ENCODE assay signal across 2 cellular contexts in the genomic region with DNA sequence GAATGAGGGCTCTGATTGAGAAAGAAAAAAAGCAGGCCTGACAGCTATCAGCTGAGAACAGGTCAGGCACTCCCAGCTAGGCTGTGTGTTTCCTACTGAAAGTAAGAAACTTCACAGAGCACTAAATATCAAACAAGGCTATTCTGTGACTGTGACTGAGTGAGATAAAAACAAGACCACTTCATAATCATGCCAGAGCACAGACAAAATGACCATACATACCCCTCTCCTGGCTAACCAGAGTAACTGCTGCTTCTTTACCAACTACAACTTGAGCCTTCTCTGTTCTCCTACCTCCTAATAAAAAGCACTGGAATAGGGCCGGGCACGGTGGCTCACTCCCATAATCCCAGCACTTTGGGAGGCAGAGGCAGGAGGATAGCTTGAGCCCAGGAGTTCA.
TF ChIP-seq lines count a peak whose summit lies in the region.

No MANE protein-coding gene starts in this region.

TF ChIP-seq in Ishikawa, 13 proteins besides CTCF, POLR2A, EP300 and RAD21:
- no peak for TF ChIP-seq MAX (IDR thresholded peaks at IDR 0.05)
- no peak for TF ChIP-seq REST (IDR thresholded peaks at IDR 0.05; ENCODE audit: low read depth)
- TF ChIP-seq NFIC (IDR thresholded peaks at IDR 0.05), result no peak
- TF ChIP-seq, protein P1, sequence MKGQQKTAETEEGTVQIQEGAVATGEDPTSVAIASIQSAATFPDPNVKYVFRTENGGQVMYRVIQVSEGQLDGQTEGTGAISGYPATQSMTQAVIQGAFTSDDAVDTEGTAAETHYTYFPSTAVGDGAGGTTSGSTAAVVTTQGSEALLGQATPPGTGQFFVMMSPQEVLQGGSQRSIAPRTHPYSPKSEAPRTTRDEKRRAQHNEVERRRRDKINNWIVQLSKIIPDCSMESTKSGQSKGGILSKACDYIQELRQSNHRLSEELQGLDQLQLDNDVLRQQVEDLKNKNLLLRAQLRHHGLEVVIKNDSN (IDR thresholded peaks at IDR 0.05), result no peak
- TF ChIP-seq YY1 (IDR thresholded peaks at IDR 0.05; ENCODE audit: low read depth), result no peak
- no peak for TF ChIP-seq ZBTB7A (IDR thresholded peaks at IDR 0.05; ENCODE audit: low read depth)
- TF ChIP-seq EGR1 (IDR thresholded peaks at IDR 0.05), result no peak
- no peak for TF ChIP-seq TAF1 (IDR thresholded peaks at IDR 0.05; ENCODE audit: low read depth)
- no peak for TF ChIP-seq TEAD4 (IDR thresholded peaks at IDR 0.05)
- no peak for TF ChIP-seq CEBPB (IDR thresholded peaks at IDR 0.05)
- no peak for TF ChIP-seq CREB1 (IDR thresholded peaks at IDR 0.05; ENCODE audit: low read depth)
- no peak for TF ChIP-seq TCF12 (IDR thresholded peaks at IDR 0.05; ENCODE audit: low read depth)
- no peak for TF ChIP-seq FOXM1 (IDR thresholded peaks at IDR 0.05; ENCODE audit: borderline replicate concordance, low read depth)
TF ChIP-seq in Ishikawa: peak in this region for 0.

TF ChIP-seq in K562, 482 proteins besides CTCF, POLR2A, EP300 and RAD21 (continues in another document):
- TF ChIP-seq CCNT2 (IDR thresholded peaks at IDR 0.05; ENCODE audit: borderline replicate concordance, extremely low read depth, insufficient read length, low read depth, low read length) (no peak), TFAM (CRISPR knock-in tag; conservative IDR thresholded peaks at IDR 0.05) (no peak), ZNF217 (CRISPR knock-in tag; IDR thresholded peaks at IDR 0.05) (no peak), BDP1 (IDR thresholded peaks at IDR 0.05; ENCODE audit: insufficient read depth, insufficient read length) (no peak), BACH1 (tag; IDR thresholded peaks at IDR 0.05) (no peak), ZNF431 (CRISPR knock-in tag; IDR thresholded peaks at IDR 0.05) (no peak), KDM1A (IDR thresholded peaks at IDR 0.05) (peak; percentile 59 to 69; a peak in 3 of 4 replicates), ATF3 (IDR thresholded peaks at IDR 0.05) (no peak), ATF3 (CRISPR knock-in tag; conservative IDR thresholded peaks at IDR 0.05) (peak; percentile 66; the same call in 1 of the 2 replicates), CC2D1A (IDR thresholded peaks at IDR 0.05) (peak; percentile 34; the same call in 1 of the 2 replicates), FIP1L1 (IDR thresholded peaks at IDR 0.05; ENCODE audit: low read depth, low read length, poor library complexity, severe bottlenecking) (no peak), NCOA6 (IDR thresholded peaks at IDR 0.05) (no peak), FOXM1 (IDR thresholded peaks at IDR 0.05; ENCODE audit: low read depth) (peak; percentile 39; the same call in 1 of the 2 replicates), FOXM1 (CRISPR knock-in tag; IDR thresholded peaks at IDR 0.05; ENCODE audit: low read depth) (no peak), LCOR (CRISPR knock-in tag; IDR thresholded peaks at IDR 0.05) (0 out of 2 replicates have a peak, but pooled peaks have one; percentile 21), HDAC2 (IDR thresholded peaks at IDR 0.05) (peak; percentile 31; the same call in 1 of the 2 replicates), TEAD2 (tag; IDR thresholded peaks at IDR 0.05) (no peak), HDAC8 (tag; IDR thresholded peaks at IDR 0.05) (0 out of 2 replicates have a peak, but pooled peaks have one; percentile 9), CTBP1 (IDR thresholded peaks at IDR 0.05; ENCODE audit: borderline replicate concordance) (no peak), ATF2 (CRISPR knock-in tag; IDR thresholded peaks at IDR 0.05) (no peak), FOXJ2 (tag; IDR thresholded peaks at IDR 0.05) (no peak), GATA2 (CRISPR knock-in tag; IDR thresholded peaks at IDR 0.05) (0 out of 2 replicates have a peak, but pooled peaks have one; percentile 11), DPF2 (IDR thresholded peaks at IDR 0.05) (peak; percentile 72), SMARCA4 (IDR thresholded peaks at IDR 0.05) (peak; percentile 55; the same call in 1 of the 2 replicates), NELFE (IDR thresholded peaks at IDR 0.05; ENCODE audit: insufficient read depth, insufficient read length) (no peak), BRD9 (IDR thresholded peaks at IDR 0.05; ENCODE audit: low read depth, partially characterized antibody) (peak; percentile 83), MAZ (CRISPR knock-in tag; conservative IDR thresholded peaks at IDR 0.05 in 1 of 2, IDR thresholded peaks at IDR 0.05 in 1 of 2) (peak in 1 of 2 experiments; percentile 55; a peak in 1 of 4 replicates), PCBP2 (IDR thresholded peaks at IDR 0.05; ENCODE audit: low read depth, low read length, poor library complexity, severe bottlenecking) (no peak), MEIS2 (IDR thresholded peaks at IDR 0.05; ENCODE audit: partially characterized antibody) (peak; percentile 58), RB1 (IDR thresholded peaks at IDR 0.05; ENCODE audit: low read depth) (no peak), CHCHD3 (CRISPR knock-in tag; IDR thresholded peaks at IDR 0.05) (no peak), ZKSCAN3 (CRISPR knock-in tag; IDR thresholded peaks at IDR 0.05) (no peak), FOS (IDR thresholded peaks at IDR 0.05; ENCODE audit: extremely low read depth, insufficient read length) (no peak), TEAD4 (IDR thresholded peaks at IDR 0.05; ENCODE audit: low read length) (peak; percentile 42), TEAD4 (CRISPR knock-in tag; IDR thresholded peaks at IDR 0.05; ENCODE audit: borderline replicate concordance) (no peak), TBP (optimal IDR thresholded peaks at IDR 0.05; ENCODE audit: low read depth, low read length) (peak; percentile 19), BHLHE40 (IDR thresholded peaks at IDR 0.05; ENCODE audit: low read length) (0 out of 2 replicates have a peak, but pooled peaks have one; percentile 29)
- TF ChIP-seq, protein P2, sequence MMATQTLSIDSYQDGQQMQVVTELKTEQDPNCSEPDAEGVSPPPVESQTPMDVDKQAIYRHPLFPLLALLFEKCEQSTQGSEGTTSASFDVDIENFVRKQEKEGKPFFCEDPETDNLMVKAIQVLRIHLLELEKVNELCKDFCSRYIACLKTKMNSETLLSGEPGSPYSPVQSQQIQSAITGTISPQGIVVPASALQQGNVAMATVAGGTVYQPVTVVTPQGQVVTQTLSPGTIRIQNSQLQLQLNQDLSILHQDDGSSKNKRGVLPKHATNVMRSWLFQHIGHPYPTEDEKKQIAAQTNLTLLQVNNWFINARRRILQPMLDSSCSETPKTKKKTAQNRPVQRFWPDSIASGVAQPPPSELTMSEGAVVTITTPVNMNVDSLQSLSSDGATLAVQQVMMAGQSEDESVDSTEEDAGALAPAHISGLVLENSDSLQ (IDR thresholded peaks at IDR 0.05), result 0 out of 2 replicates have a peak, but pooled peaks have one; percentile 15
- TF ChIP-seq, protein P3, sequence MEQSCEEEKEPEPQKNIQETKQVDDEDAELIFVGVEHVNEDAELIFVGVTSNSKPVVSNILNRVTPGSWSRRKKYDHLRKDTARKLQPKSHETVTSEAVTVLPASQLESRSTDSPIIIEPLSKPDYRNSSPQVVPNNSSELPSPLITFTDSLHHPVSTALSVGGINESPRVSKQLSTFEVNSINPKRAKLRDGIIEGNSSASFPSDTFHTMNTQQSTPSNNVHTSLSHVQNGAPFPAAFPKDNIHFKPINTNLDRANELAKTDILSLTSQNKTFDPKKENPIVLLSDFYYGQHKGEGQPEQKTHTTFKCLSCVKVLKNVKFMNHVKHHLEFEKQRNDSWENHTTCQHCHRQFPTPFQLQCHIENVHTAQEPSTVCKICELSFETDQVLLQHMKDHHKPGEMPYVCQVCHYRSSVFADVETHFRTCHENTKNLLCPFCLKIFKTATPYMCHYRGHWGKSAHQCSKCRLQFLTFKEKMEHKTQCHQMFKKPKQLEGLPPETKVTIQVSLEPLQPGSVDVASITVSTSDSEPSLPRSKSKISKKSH (CRISPR knock-in tag; IDR thresholded peaks at IDR 0.05), result no peak
- TF ChIP-seq, protein P4, sequence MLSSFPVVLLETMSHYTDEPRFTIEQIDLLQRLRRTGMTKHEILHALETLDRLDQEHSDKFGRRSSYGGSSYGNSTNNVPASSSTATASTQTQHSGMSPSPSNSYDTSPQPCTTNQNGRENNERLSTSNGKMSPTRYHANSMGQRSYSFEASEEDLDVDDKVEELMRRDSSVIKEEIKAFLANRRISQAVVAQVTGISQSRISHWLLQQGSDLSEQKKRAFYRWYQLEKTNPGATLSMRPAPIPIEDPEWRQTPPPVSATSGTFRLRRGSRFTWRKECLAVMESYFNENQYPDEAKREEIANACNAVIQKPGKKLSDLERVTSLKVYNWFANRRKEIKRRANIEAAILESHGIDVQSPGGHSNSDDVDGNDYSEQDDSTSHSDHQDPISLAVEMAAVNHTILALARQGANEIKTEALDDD (IDR thresholded peaks at IDR 0.05), result peak; percentile 73; the same call in 1 of the 2 replicates
- TF ChIP-seq, protein P5, sequence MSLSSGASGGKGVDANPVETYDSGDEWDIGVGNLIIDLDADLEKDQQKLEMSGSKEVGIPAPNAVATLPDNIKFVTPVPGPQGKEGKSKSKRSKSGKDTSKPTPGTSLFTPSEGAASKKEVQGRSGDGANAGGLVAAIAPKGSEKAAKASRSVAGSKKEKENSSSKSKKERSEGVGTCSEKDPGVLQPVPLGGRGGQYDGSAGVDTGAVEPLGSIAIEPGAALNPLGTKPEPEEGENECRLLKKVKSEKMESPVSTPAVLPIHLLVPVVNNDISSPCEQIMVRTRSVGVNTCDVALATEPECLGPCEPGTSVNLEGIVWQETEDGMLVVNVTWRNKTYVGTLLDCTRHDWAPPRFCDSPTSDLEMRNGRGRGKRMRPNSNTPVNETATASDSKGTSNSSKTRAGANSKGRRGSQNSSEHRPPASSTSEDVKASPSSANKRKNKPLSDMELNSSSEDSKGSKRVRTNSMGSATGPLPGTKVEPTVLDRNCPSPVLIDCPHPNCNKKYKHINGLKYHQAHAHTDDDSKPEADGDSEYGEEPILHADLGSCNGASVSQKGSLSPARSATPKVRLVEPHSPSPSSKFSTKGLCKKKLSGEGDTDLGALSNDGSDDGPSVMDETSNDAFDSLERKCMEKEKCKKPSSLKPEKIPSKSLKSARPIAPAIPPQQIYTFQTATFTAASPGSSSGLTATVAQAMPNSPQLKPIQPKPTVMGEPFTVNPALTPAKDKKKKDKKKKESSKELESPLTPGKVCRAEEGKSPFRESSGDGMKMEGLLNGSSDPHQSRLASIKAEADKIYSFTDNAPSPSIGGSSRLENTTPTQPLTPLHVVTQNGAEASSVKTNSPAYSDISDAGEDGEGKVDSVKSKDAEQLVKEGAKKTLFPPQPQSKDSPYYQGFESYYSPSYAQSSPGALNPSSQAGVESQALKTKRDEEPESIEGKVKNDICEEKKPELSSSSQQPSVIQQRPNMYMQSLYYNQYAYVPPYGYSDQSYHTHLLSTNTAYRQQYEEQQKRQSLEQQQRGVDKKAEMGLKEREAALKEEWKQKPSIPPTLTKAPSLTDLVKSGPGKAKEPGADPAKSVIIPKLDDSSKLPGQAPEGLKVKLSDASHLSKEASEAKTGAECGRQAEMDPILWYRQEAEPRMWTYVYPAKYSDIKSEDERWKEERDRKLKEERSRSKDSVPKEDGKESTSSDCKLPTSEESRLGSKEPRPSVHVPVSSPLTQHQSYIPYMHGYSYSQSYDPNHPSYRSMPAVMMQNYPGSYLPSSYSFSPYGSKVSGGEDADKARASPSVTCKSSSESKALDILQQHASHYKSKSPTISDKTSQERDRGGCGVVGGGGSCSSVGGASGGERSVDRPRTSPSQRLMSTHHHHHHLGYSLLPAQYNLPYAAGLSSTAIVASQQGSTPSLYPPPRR (CRISPR knock-in tag; IDR thresholded peaks at IDR 0.05; ENCODE audit: borderline replicate concordance), result no peak
- TF ChIP-seq, protein P6, sequence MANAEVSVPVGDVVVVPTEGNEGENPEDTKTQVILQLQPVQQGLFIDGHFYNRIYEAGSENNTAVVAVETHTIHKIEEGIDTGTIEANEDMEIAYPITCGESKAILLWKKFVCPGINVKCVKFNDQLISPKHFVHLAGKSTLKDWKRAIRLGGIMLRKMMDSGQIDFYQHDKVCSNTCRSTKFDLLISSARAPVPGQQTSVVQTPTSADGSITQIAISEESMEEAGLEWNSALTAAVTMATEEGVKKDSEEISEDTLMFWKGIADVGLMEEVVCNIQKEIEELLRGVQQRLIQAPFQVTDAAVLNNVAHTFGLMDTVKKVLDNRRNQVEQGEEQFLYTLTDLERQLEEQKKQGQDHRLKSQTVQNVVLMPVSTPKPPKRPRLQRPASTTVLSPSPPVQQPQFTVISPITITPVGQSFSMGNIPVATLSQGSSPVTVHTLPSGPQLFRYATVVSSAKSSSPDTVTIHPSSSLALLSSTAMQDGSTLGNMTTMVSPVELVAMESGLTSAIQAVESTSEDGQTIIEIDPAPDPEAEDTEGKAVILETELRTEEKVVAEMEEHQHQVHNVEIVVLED (CRISPR knock-in tag; IDR thresholded peaks at IDR 0.05), result no peak
- TF ChIP-seq, protein P7, sequence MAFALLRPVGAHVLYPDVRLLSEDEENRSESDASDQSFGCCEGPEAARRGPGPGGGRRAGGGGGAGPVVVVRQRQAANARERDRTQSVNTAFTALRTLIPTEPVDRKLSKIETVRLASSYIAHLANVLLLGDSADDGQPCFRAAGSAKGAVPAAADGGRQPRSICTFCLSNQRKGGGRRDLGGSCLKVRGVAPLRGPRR (CRISPR knock-in tag; IDR thresholded peaks at IDR 0.05), result no peak
- TF ChIP-seq, protein P8, sequence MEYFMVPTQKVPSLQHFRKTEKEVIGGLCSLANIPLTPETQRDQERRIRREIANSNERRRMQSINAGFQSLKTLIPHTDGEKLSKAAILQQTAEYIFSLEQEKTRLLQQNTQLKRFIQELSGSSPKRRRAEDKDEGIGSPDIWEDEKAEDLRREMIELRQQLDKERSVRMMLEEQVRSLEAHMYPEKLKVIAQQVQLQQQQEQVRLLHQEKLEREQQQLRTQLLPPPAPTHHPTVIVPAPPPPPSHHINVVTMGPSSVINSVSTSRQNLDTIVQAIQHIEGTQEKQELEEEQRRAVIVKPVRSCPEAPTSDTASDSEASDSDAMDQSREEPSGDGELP (CRISPR knock-in tag; IDR thresholded peaks at IDR 0.05; ENCODE audit: borderline replicate concordance), result peak; percentile 62; the same call in 1 of the 2 replicates
